In the genomic region with DNA sequence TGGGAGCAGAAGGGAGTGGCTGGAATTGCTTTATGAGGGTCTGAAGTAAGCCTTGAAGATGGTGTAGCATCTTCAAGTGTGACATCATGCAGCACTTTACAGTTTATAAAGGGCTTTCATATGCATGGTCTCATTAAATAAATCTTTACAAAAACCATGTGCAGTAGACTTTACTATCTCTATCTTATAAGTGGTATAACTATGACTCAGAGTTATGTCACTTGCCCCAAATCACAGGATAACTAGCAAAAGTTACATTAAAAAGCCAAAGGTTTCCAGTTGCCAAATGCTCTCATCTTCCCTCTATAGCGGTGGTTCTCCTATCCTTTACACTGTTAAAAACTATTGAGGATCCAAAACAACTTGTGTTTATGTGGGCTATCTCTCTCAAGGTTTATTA, we compare ENCODE assay signal across 1 cellular context.
A peak's percentile ranks its signal among the peaks of the same experiment; 100 is the strongest.
TF ChIP-seq lines count a peak whose summit lies in the region.

No MANE protein-coding gene starts in this region.

TF ChIP-seq in SK-N-SH, 30 proteins besides CTCF, POLR2A, EP300 and RAD21:
- peak; percentile 59 for TF ChIP-seq JUND (IDR thresholded peaks at IDR 0.05)
- TF ChIP-seq RXRA (IDR thresholded peaks at IDR 0.05; ENCODE audit: borderline replicate concordance, low read depth): no peak
- TF ChIP-seq FOSL2 (IDR thresholded peaks at IDR 0.05; ENCODE audit: borderline replicate concordance, low read depth): peak; percentile 67; the same call in 1 of the 2 replicates
- TF ChIP-seq, protein P1, sequence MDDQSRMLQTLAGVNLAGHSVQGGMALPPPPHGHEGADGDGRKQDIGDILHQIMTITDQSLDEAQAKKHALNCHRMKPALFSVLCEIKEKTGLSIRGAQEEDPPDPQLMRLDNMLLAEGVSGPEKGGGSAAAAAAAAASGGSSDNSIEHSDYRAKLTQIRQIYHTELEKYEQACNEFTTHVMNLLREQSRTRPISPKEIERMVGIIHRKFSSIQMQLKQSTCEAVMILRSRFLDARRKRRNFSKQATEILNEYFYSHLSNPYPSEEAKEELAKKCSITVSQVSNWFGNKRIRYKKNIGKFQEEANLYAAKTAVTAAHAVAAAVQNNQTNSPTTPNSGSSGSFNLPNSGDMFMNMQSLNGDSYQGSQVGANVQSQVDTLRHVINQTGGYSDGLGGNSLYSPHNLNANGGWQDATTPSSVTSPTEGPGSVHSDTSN (IDR thresholded peaks at IDR 0.05): peak; percentile 50; the same call in 1 of the 2 replicates
- TF ChIP-seq TCF12 (IDR thresholded peaks at IDR 0.05): peak; percentile 76
- no peak for TF ChIP-seq NRF1 (IDR thresholded peaks at IDR 0.05; ENCODE audit: low read depth, low read length)
TF ChIP-seq in SK-N-SH: peak in this region for 4.
